In genomic region chr21:46021978-46022544, GRCh38 we compare ENCODE assay signal across 10 cellular contexts. TPM values are rescaled to one million over a fixed set of nuclear protein-coding genes. Genes with fewer than 3 reads are reported as not detected.
DNase-seq lines count a peak whose midpoint lies in the region; ATAC-seq and TF ChIP-seq lines count a peak whose summit lies in the region.
"Had no signal": no experiment of that assay in that cellular context is flagged by ENCODE, and none has a peak within 500 bp of the region (broad histone marks: within the 10 kb centered on the region; RNA-seq: fewer than 3 reads in every experiment).

No MANE protein-coding gene starts in this region.

- H3K4me1 ChIP-seq in colonic mucosa (no peaks in the 10 kb centered on the region), skeletal muscle tissue (ENCODE audit: control insufficient read depth in 3 of 3, insufficient read depth in 3 of 3, low read length in 3 of 3) (peaks cover 0 to 2% (median 0%) of the 10 kb centered on the region in 3 donors)

- ATAC-seq in left colon: peak; percentile 19
- no peak for ATAC-seq in HG03439 (IDR thresholded peaks at IDR 0.05; ENCODE audit: unreplicated experiment)
- ATAC-seq in left lobe of liver: no peak

- peak overlapping the region in 1 of 2 donors; percentile 12 for H3K9ac ChIP-seq in colonic mucosa (ENCODE audit: low read depth in 2 of 2, low read length in 2 of 2)
- no peak overlapping the region for H3K9ac ChIP-seq in skeletal muscle tissue (ENCODE audit: low read depth in 1 of 3, low read length in 3 of 3)

- H3K36me3 ChIP-seq in colonic mucosa (no peaks in the 10 kb centered on the region), skeletal muscle tissue (ENCODE audit: control insufficient read depth in 3 of 3, insufficient read depth in 3 of 3, low read length in 3 of 3) (no peaks in the 10 kb centered on the region)

- H3K9me3 ChIP-seq in colonic mucosa (no peaks in the 10 kb centered on the region), skeletal muscle tissue (ENCODE audit: control insufficient read depth in 3 of 3, low read length in 3 of 3) (no peaks in the 10 kb centered on the region)

- H3K27me3 ChIP-seq in colonic mucosa (no peaks in the 10 kb centered on the region), skeletal muscle tissue (ENCODE audit: control insufficient read depth in 3 of 3, insufficient read depth in 3 of 3, low read length in 3 of 3) (peaks cover 6 to 10% (median 7%) of the 10 kb centered on the region in 3 donors)

- peak; percentile 56 for DNase-seq in EH (ENCODE audit: low read depth)
- no peak for DNase-seq in colonic mucosa
- DNase-seq in left colon: peak in 1 of 2 donors; percentile 63
- DNase-seq in HT-29 (ENCODE audit: low spot score): no peak
- DNase-seq in NCI-H2171 (lab: John Stamatoyannopoulos, UW): no peak
- DNase-seq in left lobe of liver (ENCODE audit: low spot score): no peak
- DNase-seq: activated B cell treated with CpG ODN at 0.5 μM for 24 hours; CD8-positive, alpha-beta memory T cell had no signal

- peak overlapping the region; percentile 49 for H3K27ac ChIP-seq in colonic mucosa
- H3K27ac ChIP-seq in skeletal muscle tissue (ENCODE audit: low read depth, low read length): peak overlapping the region; percentile 36

- H3K4me3 ChIP-seq in colonic mucosa (no peak overlapping the region), skeletal muscle tissue (ENCODE audit: low read length in 3 of 3) (peak overlapping the region in 1 of 3 donors; percentile 29)

- intact Hi-C loops in colonic mucosa (cut with DNase I): no loop called here
- intact Hi-C loops in left colon (cut with DNase I, micrococcal nuclease): no loop called here

- TF ChIP-seq CTCF in colonic mucosa (IDR thresholded peaks at IDR 0.05): no peak

RNA-seq across cellular contexts. Expression of gene COL6A1, which starts 40.5 kb away (rescaled TPM):
- total RNA-seq in colonic mucosa (100 to 1,000 TPM in 1 of 2 donors, 10 to 100 TPM in 1; 39.8 to 131 TPM), left colon (100 to 1,000 TPM in 1 of 2 donors, 10 to 100 TPM in 1; 32.2 to 111 TPM), skeletal muscle tissue (270 TPM), left lobe of liver (48.0 TPM)
- 1.1 and 4.4 TPM in 2 replicates for total RNA-seq in HT-29 (2014; rRNA removed; shearing (Covaris generic))
